Comparison of ENCODE assay signal across 24 cellular contexts in genomic region chr1:248065604-248066003, GRCh38. TPM values are rescaled to one million over a fixed set of nuclear protein-coding genes. Genes with fewer than 3 reads are reported as not detected.
A peak's percentile ranks its signal among the peaks of the same experiment; 100 is the strongest.
DNase-seq lines count a peak whose midpoint lies in the region; ATAC-seq, FAIRE-seq and TF ChIP-seq lines count a peak whose summit lies in the region.
"Had no signal": no experiment of that assay in that cellular context is flagged by ENCODE, and none has a peak within 500 bp of the region (broad histone marks: within the 10 kb centered on the region; RNA-seq: fewer than 3 reads in every experiment).

No MANE protein-coding gene starts in this region.

- no peaks in the 10 kb centered on the region for H3K36me3 ChIP-seq in IMR-90 (ENCODE audit: control insufficient read depth, insufficient read depth, low read length)
- no peaks in the 10 kb centered on the region for H3K36me3 ChIP-seq in K562 (ENCODE audit: control insufficient read depth, insufficient read depth, low read length)
- H3K36me3 ChIP-seq: BLaER1 treated with 17β-estradiol and CSF1 and Interleukin-3, amounts not matched to agents 10 nM and 100 nM had no signal

- DNase-seq in A549 (ENCODE audit: low read depth in 1 of 2, low spot score in 1 of 2) (no peak), IMR-90 (no peak), K562 (ENCODE audit: extremely low read depth in 1 of 4, low spot score in 3 of 4) (no peak), urothelium cell line (ENCODE audit: low spot score) (peak; percentile 2), NCI-H1417 treated with DMSO at 0.1 percent for 48 hours (lab: John Stamatoyannopoulos, UW) (no peak)
- no peak for DNase-seq in activated CD4-positive, alpha-beta T cell treated with anti-CD3 and anti-CD28 coated beads for 1 hour
- DNase-seq: 8988T; AML-193; Caco-2; Calu3; CD4-positive, alpha-beta T cell; CD8-positive, alpha-beta T cell; DMS79 treated with DMSO at 0.1 percent for 48 hours; GF-D8 had no signal

- no peak overlapping the region for H3K56ac ChIP-seq in IMR-90 (ENCODE audit: extremely low read depth, insufficient read depth, low read length)

- H3K9me1 ChIP-seq in IMR-90 (ENCODE audit: insufficient read depth, low read length) = no peaks in the 10 kb centered on the region
- H3K9me1 ChIP-seq in K562 (ENCODE audit: control insufficient read depth, insufficient read depth, low read length) = no peaks in the 10 kb centered on the region

- intact Hi-C loops in IMR-90 (cut with micrococcal nuclease) (no loop called here), K562 (cut with micrococcal nuclease) (no loop called here)

- no peaks in the 10 kb centered on the region for H3K79me1 ChIP-seq in IMR-90 (ENCODE audit: low read depth in 1 of 2, low read length in 2 of 2)

- no peak for TF ChIP-seq EP300 in A549 (IDR thresholded peaks at IDR 0.05)
- TF ChIP-seq EP300 in K562 (IDR thresholded peaks at IDR 0.05; ENCODE audit: low read length) = no peak

- H4K91ac ChIP-seq in IMR-90 (ENCODE audit: insufficient read depth, low read depth, low read length) = no peak overlapping the region

- H3K27me3 ChIP-seq in IMR-90 (ENCODE audit: control insufficient read depth, insufficient read depth, low read length) = no peaks in the 10 kb centered on the region
- H3K27me3 ChIP-seq in K562 (ENCODE audit: control insufficient read depth in 2 of 2, insufficient read depth in 2 of 2, low read length in 2 of 2) = no peaks in the 10 kb centered on the region
- H3K27me3 ChIP-seq: BLaER1 treated with 17β-estradiol and CSF1 and Interleukin-3, amounts not matched to agents 10 nM and 100 nM had no signal

- no peaks in the 10 kb centered on the region for H3K79me2 ChIP-seq in K562 (ENCODE audit: control insufficient read depth, insufficient read depth, low read length)

- H2BK20ac ChIP-seq in IMR-90 (ENCODE audit: low read depth, low read length) = no peak overlapping the region

- no peak overlapping the region for H3K23ac ChIP-seq in IMR-90 (ENCODE audit: low read depth, low read length)

- WGBS in A549 (ENCODE audit: missing lambda C conversion rate) = 86% methylated on average over 2 of the region's 3 CpGs
- no CpG with 5 or more reads among the region's 3 CpGs for WGBS in IMR-90 (ENCODE audit: extremely low coverage in 2 of 2, insufficient read length in 1 of 2), 2 experiments
- WGBS in K562 (ENCODE audit: insufficient coverage, low coverage, missing lambda C conversion rate) = 8% methylated on average over 2 of the region's 3 CpGs

- BruUV-seq in IMR-90 (replicated peaks; lab: Mats Ljungman, UMichigan) = no TSS peak
- no TSS peak for BruUV-seq in K562 (replicated peaks; lab: Mats Ljungman, UMichigan)

- H2BK120ac ChIP-seq in IMR-90 (ENCODE audit: low read depth, low read length) = no peak overlapping the region

- TF ChIP-seq RAD21 in A549 (conservative IDR thresholded peaks at IDR 0.05 in 1 of 2, IDR thresholded peaks at IDR 0.05 in 1 of 2) (no peak), IMR-90 (IDR thresholded peaks at IDR 0.05; ENCODE audit: low read length) (no peak), K562 (CRISPR knock-in tag; conservative IDR thresholded peaks at IDR 0.05 in 1 of 2, IDR thresholded peaks at IDR 0.05 in 1 of 2) (no peak)

- no peak overlapping the region for H2BK5ac ChIP-seq in IMR-90 (ENCODE audit: low read depth, low read length, poor library complexity, severe bottlenecking)

- H3K14ac ChIP-seq in IMR-90 (replicated peaks; ENCODE audit: low read depth, low read length) = no peak overlapping the region

- TF ChIP-seq CTCF in A549 (IDR thresholded peaks at IDR 0.05) (no peak), IMR-90 (conservative IDR thresholded peaks at IDR 0.05; ENCODE audit: low read depth, low read length) (no peak), K562 (IDR thresholded peaks at IDR 0.05 in 2 of 3, conservative IDR thresholded peaks at IDR 0.05 in 1 of 3; ENCODE audit: insufficient read depth in 2 of 3, low read depth in 1 of 3, low read length in 3 of 3) (no peak)

- H3K4me1 ChIP-seq in A549 (no peaks in the 10 kb centered on the region), IMR-90 (ENCODE audit: control insufficient read depth, insufficient read depth, low read length) (no peaks in the 10 kb centered on the region), K562 (replicated peaks in 1 of 2; ENCODE audit: control insufficient read depth in 2 of 2, insufficient read depth in 2 of 2, low read length in 2 of 2) (no peaks in the 10 kb centered on the region)
- H3K4me1 ChIP-seq: BLaER1 treated with 17β-estradiol and CSF1 and Interleukin-3, amounts not matched to agents 10 nM and 100 nM; Caco-2 had no signal

- TF ChIP-seq POLR2A in A549 (IDR thresholded peaks at IDR 0.05; ENCODE audit: low read length) (no peak), IMR-90 (IDR thresholded peaks at IDR 0.05; ENCODE audit: low read depth, low read length) (no peak), K562 (conservative IDR thresholded peaks at IDR 0.05) (no peak)

- H3K4me2 ChIP-seq in A549 = no peak overlapping the region
- H3K4me2 ChIP-seq in IMR-90 (ENCODE audit: low read depth, low read length) = no peak overlapping the region
- no peak overlapping the region for H3K4me2 ChIP-seq in K562 (ENCODE audit: insufficient read depth, low read length)
- H3K4me2 ChIP-seq: BLaER1 treated with 17β-estradiol and CSF1 and Interleukin-3, amounts not matched to agents 10 nM and 100 nM had no signal

- H3K9ac ChIP-seq in IMR-90 (ENCODE audit: low read depth, low read length) (no peak overlapping the region), K562 (ENCODE audit: insufficient read depth in 1 of 2, low read depth in 2 of 2, low read length in 2 of 2) (no peak overlapping the region)
- H3K9ac ChIP-seq: BLaER1 treated with 17β-estradiol and CSF1 and Interleukin-3, amounts not matched to agents 10 nM and 100 nM had no signal

- no peak overlapping the region for H3K4ac ChIP-seq in IMR-90 (ENCODE audit: low read depth, low read length)

- FAIRE-seq in A549 (lab: Jason Lieb, UNC) (no peak), K562 (lab: Jason Lieb, UNC) (no peak), urothelium cell line (lab: Jason Lieb, UNC) (no peak)
- FAIRE-seq: A204.1, D721Med, G401.6, GM12891, GM18507 had no signal

- no peak overlapping the region for H2AK5ac ChIP-seq in IMR-90 (ENCODE audit: low read depth, low read length)

- H2AK9ac ChIP-seq in IMR-90 (replicated peaks; ENCODE audit: low read depth, low read length, poor library complexity) = no peak overlapping the region

- CTCF ChIA-PET in A549 (lab: Yijun Ruan, JAX) = no interaction called here
- CTCF ChIA-PET in IMR-90 (lab: Yijun Ruan, JAX) = no interaction called here
- CTCF ChIA-PET in K562 (lab: Yijun Ruan, JAX; ENCODE audit: low intra/inter-chr PET ratio) = no interaction called here

- no peaks in the 10 kb centered on the region for H4K20me1 ChIP-seq in IMR-90 (ENCODE audit: insufficient read depth, low read length)
- H4K20me1 ChIP-seq in K562 (replicated peaks; ENCODE audit: control insufficient read depth, insufficient read depth, low read length) = no peaks in the 10 kb centered on the region
- H4K20me1 ChIP-seq: BLaER1 treated with 17β-estradiol and CSF1 and Interleukin-3, amounts not matched to agents 10 nM and 100 nM had no signal

- H3K27ac ChIP-seq in A549 (no peak overlapping the region), IMR-90 (ENCODE audit: insufficient read depth, low read length) (no peak overlapping the region), K562 (ENCODE audit: extremely low read depth, low read depth, low read length) (no peak overlapping the region)
- H3K27ac ChIP-seq: BLaER1 treated with 17β-estradiol and CSF1 and Interleukin-3, amounts not matched to agents 10 nM and 100 nM; C4-2B had no signal

- dilution Hi-C loops in IMR-90 (cut with HindIII; ENCODE audit: low sequenced_read_pairs, unreplicated experiment) = no loop called here

- no peaks in the 10 kb centered on the region for H3K9me3 ChIP-seq in A549
- H3K9me3 ChIP-seq in IMR-90 (ENCODE audit: control insufficient read depth, insufficient read depth, low read length) = peaks cover 4% of the 10 kb centered on the region
- H3K9me3 ChIP-seq in K562 (replicated peaks; ENCODE audit: control insufficient read depth, insufficient read depth, low read depth, low read length) = 0 out of 2 replicates have a peak, but pooled peaks cover 1% of the 10 kb centered on the region
- H3K9me3 ChIP-seq: BLaER1 treated with 17β-estradiol and CSF1 and Interleukin-3, amounts not matched to agents 10 nM and 100 nM had no signal

- H3K18ac ChIP-seq in IMR-90 (ENCODE audit: low read depth, low read length) = no peak overlapping the region

- POLR2A ChIA-PET in A549 (lab: Yijun Ruan, JAX) = no interaction called here
- POLR2A ChIA-PET in IMR-90 (lab: Charles Lee; ENCODE audit: unreplicated experiment) = no interaction called here
- POLR2A ChIA-PET in K562 (lab: Yijun Ruan, JAX) = no interaction called here

- no peak overlapping the region for H2AFZ ChIP-seq in IMR-90 (replicated peaks; ENCODE audit: low read length, poor library complexity)
- H2AFZ ChIP-seq in K562 (ENCODE audit: low read depth, low read length) = no peak overlapping the region

- no peak for ATAC-seq in A549
- ATAC-seq in IMR-90 (ENCODE audit: low read depth) = no peak
- ATAC-seq in K562 = no peak
- ATAC-seq in GM18520 (IDR thresholded peaks at IDR 0.05; ENCODE audit: unreplicated experiment) = no peak
- ATAC-seq: CD8-positive, alpha-beta T cell had no signal

- H4K8ac ChIP-seq in IMR-90 (ENCODE audit: low read depth in 2 of 2, low read length in 2 of 2) = no peak overlapping the region

- H3K4me3 ChIP-seq in A549 (no peak overlapping the region), IMR-90 (ENCODE audit: insufficient read depth, low read depth, low read length) (no peak overlapping the region), K562 (no peak overlapping the region)
- H3K4me3 ChIP-seq: BLaER1 treated with 17β-estradiol and CSF1 and Interleukin-3, amounts not matched to agents 10 nM and 100 nM had no signal

- H4K5ac ChIP-seq in IMR-90 (ENCODE audit: low read depth, low read length) = no peak overlapping the region

- H2BK15ac ChIP-seq in IMR-90 (ENCODE audit: low read depth, low read length) = no peak overlapping the region

- in situ Hi-C loops in IMR-90 (cut with MboI; ENCODE audit: low sequenced_read_pairs) = no loop called here
- in situ Hi-C loops in K562 (cut with MboI) = no loop called here

RNA-seq across cellular contexts. Expression of gene OR2L3, which starts 19.0 kb away (rescaled TPM):
- polyA plus RNA-seq in A549 (2011; rRNA removed) (not detected in 2 replicates), A549 (2017; fragmentation: RNase III; extraction: RNeasy Plus Mini Kit Qiagen cat#74134 plus additional on column Dnase treatment) (not detected in 3 replicates), IMR-90 (2012; rRNA removed) (not detected in 2 replicates), K562 (2011; rRNA removed) (not detected in 2 replicates), K562 (2014; fragmentation: Illumina TruSeq; extraction: Trizol) (not detected in 2 replicates), K562 (2014; fragmentation: Nextera tagmentation; extraction: Ambion mirVana) (not detected), K562 (2014; rRNA removed) (not detected in 2 replicates)
- not detected in 2 replicates for polyA plus RNA-seq in A549 (2012; cell fraction: cytosol; rRNA removed)
- polyA plus RNA-seq in A549 (2012; cell fraction: nucleus; rRNA removed) = not detected in 2 replicates
- polyA minus RNA-seq in A549 (2011; rRNA and poly(A)+ RNA removed) = not detected in 2 replicates
- total RNA-seq in IMR-90 (2012; rRNA removed) (not detected in 2 replicates), K562 (2014; rRNA removed) (not detected in 2 replicates), K562 (2014; rRNA removed; fragmentation: Illumina TruSeq; extraction: Trizol) (not detected in 2 replicates), K562 (2015; rRNA removed; fragmentation: Illumina TruSeq; extraction: Trizol) (not detected in 2 replicates), K562 (2021) (not detected in 2 replicates)
- not detected in 2 replicates for polyA plus RNA-seq in IMR-90 (2012; cell fraction: cytosol; rRNA removed)
- not detected in 2 replicates for polyA plus RNA-seq in IMR-90 (2012; cell fraction: nucleus; rRNA removed; ENCODE audit: low replicate concordance)
- total RNA-seq in K562 (2011; cell fraction: chromatin; rRNA removed; ENCODE audit: low replicate concordance) = 0.14 TPM in 1 of 2 replicates, not detected in the other
- total RNA-seq in K562 (2011; cell fraction: nucleolus; rRNA removed) = not detected in 2 replicates
- total RNA-seq in K562 (2011; cell fraction: nucleoplasm; rRNA removed) = not detected in 2 replicates
- polyA plus RNA-seq in K562 (2011; cell fraction: cytosol; rRNA removed) = not detected in 2 replicates
- not detected in 2 replicates for polyA plus RNA-seq in K562 (2011; cell fraction: nucleus; rRNA removed)
- polyA plus RNA-seq in K562 (2012) = not detected in 2 replicates
- polyA minus RNA-seq in K562 (2011; rRNA and poly(A)+ RNA removed) = not detected in 2 replicates
- not detected in 2 replicates for polyA minus RNA-seq in K562 (2011; cell fraction: cytosol; rRNA and poly(A)+ RNA removed)
- polyA minus RNA-seq in K562 (2011; cell fraction: nucleus; rRNA and poly(A)+ RNA removed) = not detected in 2 replicates
- total RNA-seq: B cell; Caco-2; Calu3; CD4-positive, alpha-beta T cell; CD8-positive, alpha-beta T cell had no signal
- polyA plus RNA-seq: BJ had no signal

RNA-seq across cellular contexts. Expression of gene OR2L13, which starts 29.4 kb away (rescaled TPM):
- polyA plus RNA-seq in A549 (2011; rRNA removed) = not detected in 2 replicates
- not detected in 2 replicates for polyA plus RNA-seq in A549 (2012; cell fraction: cytosol; rRNA removed)
- not detected in 2 replicates for polyA plus RNA-seq in A549 (2012; cell fraction: nucleus; rRNA removed)
- polyA plus RNA-seq in A549 (2017; fragmentation: RNase III; extraction: RNeasy Plus Mini Kit Qiagen cat#74134 plus additional on column Dnase treatment) = not detected in 3 replicates
- polyA minus RNA-seq in A549 (2011; rRNA and poly(A)+ RNA removed) = not detected in 2 replicates
- not detected in 2 replicates for total RNA-seq in IMR-90 (2012; rRNA removed)
- polyA plus RNA-seq in IMR-90 (2012; rRNA removed) = not detected in 2 replicates
- polyA plus RNA-seq in IMR-90 (2012; cell fraction: cytosol; rRNA removed) = not detected in 2 replicates
- not detected in 2 replicates for polyA plus RNA-seq in IMR-90 (2012; cell fraction: nucleus; rRNA removed; ENCODE audit: low replicate concordance)
- total RNA-seq in K562 (2011; cell fraction: chromatin; rRNA removed; ENCODE audit: low replicate concordance) = not detected in 2 replicates
- total RNA-seq in K562 (2011; cell fraction: nucleolus; rRNA removed) = not detected in 2 replicates
- total RNA-seq in K562 (2011; cell fraction: nucleoplasm; rRNA removed) = not detected in 2 replicates
- not detected in 2 replicates for total RNA-seq in K562 (2014; rRNA removed)
- not detected in 2 replicates for total RNA-seq in K562 (2014; rRNA removed; fragmentation: Illumina TruSeq; extraction: Trizol)
- not detected in 2 replicates for total RNA-seq in K562 (2015; rRNA removed; fragmentation: Illumina TruSeq; extraction: Trizol)
- total RNA-seq in K562 (2021) = not detected in 2 replicates
- not detected in 2 replicates for polyA plus RNA-seq in K562 (2011; rRNA removed)
- polyA plus RNA-seq in K562 (2011; cell fraction: cytosol; rRNA removed) = not detected in 2 replicates
- not detected in 2 replicates for polyA plus RNA-seq in K562 (2011; cell fraction: nucleus; rRNA removed)
- polyA plus RNA-seq in K562 (2012) = not detected in 2 replicates
- not detected in 2 replicates for polyA plus RNA-seq in K562 (2014; fragmentation: Illumina TruSeq; extraction: Trizol)
- polyA plus RNA-seq in K562 (2014; fragmentation: Nextera tagmentation; extraction: Ambion mirVana) = not detected
- polyA plus RNA-seq in K562 (2014; rRNA removed) = not detected in 2 replicates
- not detected in 2 replicates for polyA minus RNA-seq in K562 (2011; rRNA and poly(A)+ RNA removed)
- polyA minus RNA-seq in K562 (2011; cell fraction: cytosol; rRNA and poly(A)+ RNA removed) = not detected in 2 replicates
- not detected in 2 replicates for polyA minus RNA-seq in K562 (2011; cell fraction: nucleus; rRNA and poly(A)+ RNA removed)
- total RNA-seq: B cell; Caco-2; Calu3; CD4-positive, alpha-beta T cell; CD8-positive, alpha-beta T cell had no signal
- polyA plus RNA-seq: BJ had no signal

RNA-seq across cellular contexts. Expression of gene OR2L2, which starts 35.7 kb away (rescaled TPM):
- polyA plus RNA-seq in A549 (2011; rRNA removed) = not detected in 2 replicates
- polyA plus RNA-seq in A549 (2012; cell fraction: cytosol; rRNA removed) = not detected in 2 replicates
- polyA plus RNA-seq in A549 (2012; cell fraction: nucleus; rRNA removed) = not detected in 2 replicates
- not detected in 3 replicates for polyA plus RNA-seq in A549 (2017; fragmentation: RNase III; extraction: RNeasy Plus Mini Kit Qiagen cat#74134 plus additional on column Dnase treatment)
- polyA minus RNA-seq in A549 (2011; rRNA and poly(A)+ RNA removed) = not detected in 2 replicates
- total RNA-seq in IMR-90 (2012; rRNA removed) = not detected in 2 replicates
- not detected in 2 replicates for polyA plus RNA-seq in IMR-90 (2012; rRNA removed)
- polyA plus RNA-seq in IMR-90 (2012; cell fraction: cytosol; rRNA removed) = not detected in 2 replicates
- polyA plus RNA-seq in IMR-90 (2012; cell fraction: nucleus; rRNA removed; ENCODE audit: low replicate concordance) = not detected in 2 replicates
- total RNA-seq in K562 (2011; cell fraction: chromatin; rRNA removed; ENCODE audit: low replicate concordance) = 0.33 TPM in 1 of 2 replicates, not detected in the other
- total RNA-seq in K562 (2011; cell fraction: nucleolus; rRNA removed) = not detected in 2 replicates
- total RNA-seq in K562 (2011; cell fraction: nucleoplasm; rRNA removed) = 0.53 TPM in 1 of 2 replicates, not detected in the other
- total RNA-seq in K562 (2014; rRNA removed) = 0.05 TPM in 1 of 2 replicates, not detected in the other
- total RNA-seq in K562 (2014; rRNA removed; fragmentation: Illumina TruSeq; extraction: Trizol) = not detected in 2 replicates
- not detected in 2 replicates for total RNA-seq in K562 (2015; rRNA removed; fragmentation: Illumina TruSeq; extraction: Trizol)
- total RNA-seq in K562 (2021) = 0.09 TPM in 1 of 2 replicates, not detected in the other
- 0.07 and 0.14 TPM in 2 replicates for polyA plus RNA-seq in K562 (2011; rRNA removed)
- 0.04 TPM in 1 of 2 replicates, not detected in the other for polyA plus RNA-seq in K562 (2011; cell fraction: cytosol; rRNA removed)
- 0.17 TPM in 1 of 2 replicates, not detected in the other for polyA plus RNA-seq in K562 (2011; cell fraction: nucleus; rRNA removed)
- polyA plus RNA-seq in K562 (2012) = 0.03 TPM in 1 of 2 replicates, not detected in the other
- polyA plus RNA-seq in K562 (2014; fragmentation: Illumina TruSeq; extraction: Trizol) = 0.04 TPM in 1 of 2 replicates, not detected in the other
- polyA plus RNA-seq in K562 (2014; fragmentation: Nextera tagmentation; extraction: Ambion mirVana) = not detected
- not detected in 2 replicates for polyA plus RNA-seq in K562 (2014; rRNA removed)
- not detected in 2 replicates for polyA minus RNA-seq in K562 (2011; rRNA and poly(A)+ RNA removed)
- polyA minus RNA-seq in K562 (2011; cell fraction: cytosol; rRNA and poly(A)+ RNA removed) = not detected in 2 replicates
- polyA minus RNA-seq in K562 (2011; cell fraction: nucleus; rRNA and poly(A)+ RNA removed) = 0.13 TPM in 1 of 2 replicates, not detected in the other
- polyA plus RNA-seq: BJ had no signal

RNA-seq across cellular contexts. Expression of gene OR2L5, which starts 52.1 kb away (rescaled TPM):
- not detected in 2 replicates for polyA plus RNA-seq in A549 (2011; rRNA removed)
- polyA plus RNA-seq in A549 (2012; cell fraction: cytosol; rRNA removed) = not detected in 2 replicates
- polyA plus RNA-seq in A549 (2012; cell fraction: nucleus; rRNA removed) = not detected in 2 replicates
- not detected in 3 replicates for polyA plus RNA-seq in A549 (2017; fragmentation: RNase III; extraction: RNeasy Plus Mini Kit Qiagen cat#74134 plus additional on column Dnase treatment)
- polyA minus RNA-seq in A549 (2011; rRNA and poly(A)+ RNA removed) = not detected in 2 replicates
- total RNA-seq in IMR-90 (2012; rRNA removed) = not detected in 2 replicates
- not detected in 2 replicates for polyA plus RNA-seq in IMR-90 (2012; rRNA removed)
- polyA plus RNA-seq in IMR-90 (2012; cell fraction: cytosol; rRNA removed) = not detected in 2 replicates
- not detected in 2 replicates for polyA plus RNA-seq in IMR-90 (2012; cell fraction: nucleus; rRNA removed; ENCODE audit: low replicate concordance)
- total RNA-seq in K562 (2011; cell fraction: chromatin; rRNA removed; ENCODE audit: low replicate concordance) = 0.39 TPM in 1 of 2 replicates, not detected in the other
- total RNA-seq in K562 (2011; cell fraction: nucleolus; rRNA removed) = not detected in 2 replicates
- 0.51 and 0.53 TPM in 2 replicates for total RNA-seq in K562 (2011; cell fraction: nucleoplasm; rRNA removed)
- total RNA-seq in K562 (2014; rRNA removed) = not detected in 2 replicates
- total RNA-seq in K562 (2014; rRNA removed; fragmentation: Illumina TruSeq; extraction: Trizol) = not detected in 2 replicates
- total RNA-seq in K562 (2015; rRNA removed; fragmentation: Illumina TruSeq; extraction: Trizol) = not detected in 2 replicates
- total RNA-seq in K562 (2021) = not detected in 2 replicates
- polyA plus RNA-seq in K562 (2011; rRNA removed) = 0.03 and 0.04 TPM in 2 replicates
- not detected in 2 replicates for polyA plus RNA-seq in K562 (2011; cell fraction: cytosol; rRNA removed)
- polyA plus RNA-seq in K562 (2011; cell fraction: nucleus; rRNA removed) = 0.06 TPM in 2 replicates
- polyA plus RNA-seq in K562 (2012) = not detected in 2 replicates
- not detected in 2 replicates for polyA plus RNA-seq in K562 (2014; fragmentation: Illumina TruSeq; extraction: Trizol)
- not detected for polyA plus RNA-seq in K562 (2014; fragmentation: Nextera tagmentation; extraction: Ambion mirVana)
- polyA plus RNA-seq in K562 (2014; rRNA removed) = not detected in 2 replicates
- polyA minus RNA-seq in K562 (2011; rRNA and poly(A)+ RNA removed) = 0.09 TPM in 1 of 2 replicates, not detected in the other
- polyA minus RNA-seq in K562 (2011; cell fraction: cytosol; rRNA and poly(A)+ RNA removed) = not detected in 2 replicates
- polyA minus RNA-seq in K562 (2011; cell fraction: nucleus; rRNA and poly(A)+ RNA removed) = 0.13 TPM in 1 of 2 replicates, not detected in the other
- total RNA-seq: Caco-2; Calu3; CD4-positive, alpha-beta T cell; CD8-positive, alpha-beta T cell had no signal
- polyA plus RNA-seq: BJ had no signal

Comparison
In these comparisons a context has a peak if more than half of its experiments do, and no peak if none do; other contexts are left out.
1. Of the 35 proteins assayed by ChIP-seq in both K562 and A549: peak only in K562: none; only in A549: none; in both: MAFK; in neither: 34.